In genomic region chr12:1880876-1881275, GRCh38 we compare ENCODE assay signal across 20 cellular contexts. TPM values are rescaled to one million over a fixed set of nuclear protein-coding genes. Genes with fewer than 3 reads are reported as not detected.
A peak's percentile ranks its signal among the peaks of the same experiment; 100 is the strongest.
DNase-seq lines count a peak whose midpoint lies in the region; ATAC-seq lines count a peak whose summit lies in the region.
"Had no signal": no experiment of that assay in that cellular context is flagged by ENCODE, and none has a peak within 500 bp of the region (broad histone marks: within the 10 kb centered on the region; RNA-seq: fewer than 3 reads in every experiment).

No MANE protein-coding gene starts in this region.

- no peak overlapping the region for H2AFZ ChIP-seq in neuronal stem cell (ENCODE audit: low read length)
- H2AFZ ChIP-seq: GM23248 had no signal

- H3K4me3 Mint-ChIP-seq in activated CD4-positive, alpha-beta T cell treated with anti-CD3 and anti-CD28 coated beads, Interleukin-2, amount 10 ng/mL, durations not matched to agents 7 days and 5 days = no peak overlapping the region
- H3K4me3 Mint-ChIP-seq: HFFc6 had no signal

- H3K27ac Mint-ChIP-seq in activated CD4-positive, alpha-beta T cell treated with anti-CD3 and anti-CD28 coated beads, Interleukin-2, amount 10 ng/mL, durations not matched to agents 7 days and 5 days = peak overlapping the region; percentile 36
- H3K27ac Mint-ChIP-seq: HFFc6 had no signal

- H2BK12ac ChIP-seq in neuronal stem cell (ENCODE audit: low read length) = no peak overlapping the region

- H3K4me3 ChIP-seq in neuronal stem cell (ENCODE audit: low read length in 2 of 2) = no peak overlapping the region
- H3K4me3 ChIP-seq: GM23248 had no signal

- no peak overlapping the region for H3K4me2 ChIP-seq in neuronal stem cell (ENCODE audit: insufficient read depth, low read length, poor library complexity, severe bottlenecking)

- H2BK5ac ChIP-seq in neuronal stem cell (ENCODE audit: low read length) = no peak overlapping the region

- H3K9me3 ChIP-seq in neuronal stem cell (replicated peaks in 1 of 2; ENCODE audit: control insufficient read depth in 2 of 2, insufficient read depth in 1 of 2, low read depth in 1 of 2, low read length in 2 of 2) = no peaks in the 10 kb centered on the region

- H3K9me3 Mint-ChIP-seq in activated CD4-positive, alpha-beta T cell treated with anti-CD3 and anti-CD28 coated beads, Interleukin-2, amount 10 ng/mL, durations not matched to agents 7 days and 5 days = no peaks in the 10 kb centered on the region
- H3K9me3 Mint-ChIP-seq: HFFc6 had no signal

- H3K14ac ChIP-seq in neuronal stem cell (ENCODE audit: low read length) = no peak overlapping the region

- H4K8ac ChIP-seq in neuronal stem cell (ENCODE audit: low read depth, low read length) = no peak overlapping the region

- H3K9ac ChIP-seq in neuronal stem cell (ENCODE audit: low read depth, low read length, poor library complexity) = no peak overlapping the region
- H3K9ac ChIP-seq: GM23248 had no signal

- H3K27me3 Mint-ChIP-seq in activated CD4-positive, alpha-beta T cell treated with anti-CD3 and anti-CD28 coated beads, Interleukin-2, amount 10 ng/mL, durations not matched to agents 7 days and 5 days = no peaks in the 10 kb centered on the region

- H3K36me3 ChIP-seq in neuronal stem cell (replicated peaks in 1 of 2; ENCODE audit: control insufficient read depth in 2 of 2, insufficient read depth in 2 of 2, low read length in 2 of 2) = no peaks in the 10 kb centered on the region

- POLR2A ChIA-PET in activated CD4-positive, alpha-beta T cell treated with anti-CD3 and anti-CD28 coated beads, Interleukin-2, amount 10 ng/mL, durations not matched to agents 7 days and 5 days (lab: Charles Lee) = no interaction called here

- no peak overlapping the region for H3K27ac ChIP-seq in neuronal stem cell (replicated peaks; ENCODE audit: low read length)
- H3K27ac ChIP-seq: C4-2B, GM23248 had no signal

- no peak overlapping the region for H2BK120ac ChIP-seq in neuronal stem cell (ENCODE audit: low read depth, low read length)

- H3K4ac ChIP-seq in neuronal stem cell (ENCODE audit: low read length) = no peak overlapping the region

- no peak for ATAC-seq in activated CD4-positive, CD25-positive, alpha-beta regulatory T cell treated with anti-CD3 and anti-CD28 coated beads, Interleukin-2, amount 50 U/mL, for 24 hours
- ATAC-seq: Panc1 had no signal

- H3K79me1 ChIP-seq in neuronal stem cell (ENCODE audit: low read depth, low read length) = no peaks in the 10 kb centered on the region

- H4K91ac ChIP-seq in neuronal stem cell (ENCODE audit: low read depth, low read length, poor library complexity) = no peak overlapping the region

- peaks cover 0 to 25% (median 0%) of the 10 kb centered on the region in 3 experiments for H3K27me3 ChIP-seq in neuronal stem cell (ENCODE audit: control insufficient read depth in 3 of 3, insufficient read depth in 3 of 3, low read depth in 1 of 3, low read length in 3 of 3)

- WGBS in neuronal stem cell (ENCODE audit: extremely low coverage in 2 of 2, insufficient read length in 2 of 2, insufficient replicate concordance in 1 of 2), 2 donors = no CpG with 5 or more reads among the region's 7 CpGs

- H3K4me1 Mint-ChIP-seq in activated CD4-positive, alpha-beta T cell treated with anti-CD3 and anti-CD28 coated beads, Interleukin-2, amount 10 ng/mL, durations not matched to agents 7 days and 5 days = no peaks in the 10 kb centered on the region

- peak overlapping the region; percentile 47 for H2AK5ac ChIP-seq in neuronal stem cell (ENCODE audit: low read depth, low read length)

- DNase-seq in activated CD4-positive, alpha-beta T cell treated with anti-CD3 and anti-CD28 coated beads, Interleukin-2, amount 10 ng/mL, durations not matched to agents 7 days and 5 days = no peak
- no peak for DNase-seq in activated CD4-positive, alpha-beta T cell treated with anti-CD3 and anti-CD28 coated beads, Interleukin-2, amount 50 U/mL, for 4 hours
- peak; percentile 2 for DNase-seq in Daoy (ENCODE audit: low read depth)
- DNase-seq in ecto neural progenitor cell (ENCODE audit: low spot score) = peak; percentile 38
- DNase-seq in neuronal stem cell (ENCODE audit: low spot score) = no peak
- DNase-seq in HUDEP-2 (lab: John Stamatoyannopoulos, UW; ENCODE audit: unreplicated experiment in 76 of 76) = no peak
- DNase-seq in hepatic stellate cell (ENCODE audit: low spot score) = no peak
- DNase-seq: DMS 273 treated with DMSO at 0.1 percent for 48 hours, GF-D8, GM23248, HFFc6, IMR-90, Kasumi-1, MM.1S, NCI-H1092 treated with DMSO at 0.1 percent for 48 hours, NCI-H2107, NCI-H226 had no signal

- no peak overlapping the region for H3K23ac ChIP-seq in neuronal stem cell (ENCODE audit: low read depth, low read length, poor library complexity)

- H3K18ac ChIP-seq in neuronal stem cell (ENCODE audit: low read length) = no peak overlapping the region

- CTCF ChIA-PET in activated CD4-positive, alpha-beta T cell treated with anti-CD3 and anti-CD28 coated beads, Interleukin-2, amount 10 ng/mL, durations not matched to agents 7 days and 5 days (lab: Charles Lee) = no interaction called here

- H3K4me1 ChIP-seq in neuronal stem cell (ENCODE audit: control insufficient read depth in 2 of 2, insufficient read depth in 1 of 2, low read depth in 1 of 2, low read length in 2 of 2) = no peaks in the 10 kb centered on the region

- H2BK15ac ChIP-seq in neuronal stem cell (ENCODE audit: low read length) = no peak overlapping the region

- no peaks in the 10 kb centered on the region for H3K36me3 Mint-ChIP-seq in activated CD4-positive, alpha-beta T cell treated with anti-CD3 and anti-CD28 coated beads, Interleukin-2, amount 10 ng/mL, durations not matched to agents 7 days and 5 days (ENCODE audit: low read depth)

RNA-seq across cellular contexts. Expression of gene CACNA2D4, which starts 37.6 kb away (rescaled TPM):
- total RNA-seq in activated CD4-positive, alpha-beta T cell treated with anti-CD3 and anti-CD28 coated beads, Interleukin-2, amount 10 ng/mL, durations not matched to agents 7 days and 5 days = 10 to 100 TPM; 12.9 to 16.4 TPM
- 0.74 TPM in 1 of 2 replicates, not detected in the other for total RNA-seq in Daoy (2014; rRNA removed; shearing (Covaris generic))
- polyA plus RNA-seq in neuronal stem cell (2013, experiment 1 of 2) = 2.9 TPM
- 2.5 TPM for polyA plus RNA-seq in neuronal stem cell (2013, experiment 2 of 2)
- total RNA-seq: GM23248 had no signal

Comparison
In these comparisons a context has a peak if more than half of its experiments do, and no peak if none do; other contexts are left out.
1. DNase-seq: peak in Daoy (single experiment) and ecto neural progenitor cell (single experiment); none in activated CD4-positive, alpha-beta T cell treated with anti-CD3 and anti-CD28 coated beads, Interleukin-2, amount 10 ng/mL, durations not matched to agents 7 days and 5 days (single experiment), activated CD4-positive, alpha-beta T cell treated with anti-CD3 and anti-CD28 coated beads, Interleukin-2, amount 50 U/mL, for 4 hours (0 of 2), neuronal stem cell (single experiment), HUDEP-2 (0 of 76) and hepatic stellate cell (single experiment).